23 cellular contexts compared by ENCODE assay signal in genomic region chr5:94705427-94705826, GRCh38.
DNase-seq lines count a peak whose midpoint lies in the region; ATAC-seq, FAIRE-seq and TF ChIP-seq lines count a peak whose summit lies in the region.
"Had no signal": no experiment of that assay in that cellular context is flagged by ENCODE, and none has a peak within 500 bp of the region (broad histone marks: within the 10 kb centered on the region; RNA-seq: fewer than 3 reads in every experiment).

No MANE protein-coding gene starts in this region.

- no peak overlapping the region for H3K27ac Mint-ChIP-seq in activated naive CD8-positive, alpha-beta T cell treated with anti-CD3 and anti-CD28 coated beads for 36 hours
- H3K27ac Mint-ChIP-seq: brain; CD8-positive, alpha-beta T cell; neural progenitor cell; stimulated activated naive CD8-positive, alpha-beta T cell treated with anti-CD3 and anti-CD28 coated beads, Interleukin-15, amount 100 ng/mL, for 72 hours had no signal

- H3K9me2 ChIP-seq in SK-N-SH: no peaks in the 10 kb centered on the region

- H3K14ac ChIP-seq in IMR-90 (replicated peaks; ENCODE audit: low read depth, low read length): no peak overlapping the region

- intact Hi-C loops in IMR-90 (cut with micrococcal nuclease): no loop called here

- no peak overlapping the region for H3K56ac ChIP-seq in IMR-90 (ENCODE audit: extremely low read depth, insufficient read depth, low read length)

- no peaks in the 10 kb centered on the region for H3K79me1 ChIP-seq in IMR-90 (ENCODE audit: low read depth in 1 of 2, low read length in 2 of 2)

- no peak for TF ChIP-seq POLR2A in IMR-90 (IDR thresholded peaks at IDR 0.05; ENCODE audit: low read depth, low read length)

- WGBS in IMR-90 (ENCODE audit: extremely low coverage in 2 of 2, insufficient read length in 1 of 2), 2 experiments: no CpG with 5 or more reads among the region's 1 CpG
- 31% methylated on average over 1 of the region's 1 CpG for WGBS in SK-N-SH (ENCODE audit: low lambda C conversion rate)

- H3K4me1 ChIP-seq in IMR-90 (ENCODE audit: control insufficient read depth, insufficient read depth, low read length) (no peaks in the 10 kb centered on the region), SK-N-SH (ENCODE audit: control insufficient read depth in 1 of 2, insufficient read depth in 2 of 2, low read depth in 1 of 2, low read length in 1 of 2) (no peaks in the 10 kb centered on the region; a peak in 2 of 4 replicates)
- H3K4me1 ChIP-seq: heart left ventricle, spleen, tibial nerve had no signal

- no peaks in the 10 kb centered on the region for H4K20me1 ChIP-seq in IMR-90 (ENCODE audit: insufficient read depth, low read length)
- no peaks in the 10 kb centered on the region for H4K20me1 ChIP-seq in SK-N-SH (ENCODE audit: insufficient read depth)

- H2AK5ac ChIP-seq in IMR-90 (ENCODE audit: low read depth, low read length): no peak overlapping the region

- no peak overlapping the region for H3K4me3 Mint-ChIP-seq in activated naive CD8-positive, alpha-beta T cell treated with anti-CD3 and anti-CD28 coated beads for 36 hours
- H3K4me3 Mint-ChIP-seq: brain; CD8-positive, alpha-beta T cell; neural progenitor cell; stimulated activated naive CD8-positive, alpha-beta T cell treated with anti-CD3 and anti-CD28 coated beads, Interleukin-15, amount 100 ng/mL, for 72 hours had no signal

- TF ChIP-seq CTCF in D721Med (IDR thresholded peaks at IDR 0.05; ENCODE audit: insufficient read depth, missing control alignments): no peak
- no peak for TF ChIP-seq CTCF in IMR-90 (conservative IDR thresholded peaks at IDR 0.05; ENCODE audit: low read depth, low read length)
- TF ChIP-seq CTCF in SK-N-SH (IDR thresholded peaks at IDR 0.05): no peak

- H3K4me3 ChIP-seq in IMR-90 (ENCODE audit: insufficient read depth, low read depth, low read length): no peak overlapping the region
- H3K4me3 ChIP-seq in SK-N-SH (ENCODE audit: low read depth in 2 of 2, low read length in 1 of 2): no peak overlapping the region
- H3K4me3 ChIP-seq: heart left ventricle, neural progenitor cell, spleen, tibial nerve had no signal

- peaks cover 11% of the 10 kb centered on the region for H3K36me3 Mint-ChIP-seq in activated naive CD8-positive, alpha-beta T cell treated with anti-CD3 and anti-CD28 coated beads for 36 hours

- H3K4me1 Mint-ChIP-seq in activated naive CD8-positive, alpha-beta T cell treated with anti-CD3 and anti-CD28 coated beads for 36 hours: peaks cover 6% of the 10 kb centered on the region
- H3K4me1 Mint-ChIP-seq: stimulated activated naive CD8-positive, alpha-beta T cell treated with anti-CD3 and anti-CD28 coated beads, Interleukin-15, amount 100 ng/mL, for 72 hours had no signal

- no peaks in the 10 kb centered on the region for H3F3A ChIP-seq in SK-N-SH (replicated peaks; ENCODE audit: insufficient read depth)

- no peak overlapping the region for H4K91ac ChIP-seq in IMR-90 (ENCODE audit: insufficient read depth, low read depth, low read length)

- H3K27me3 ChIP-seq in IMR-90 (ENCODE audit: control insufficient read depth, insufficient read depth, low read length) (no peaks in the 10 kb centered on the region), SK-N-SH (ENCODE audit: insufficient read depth) (no peaks in the 10 kb centered on the region)
- H3K27me3 ChIP-seq: heart left ventricle, neural progenitor cell, spleen, tibial nerve had no signal

- H3K4ac ChIP-seq in IMR-90 (ENCODE audit: low read depth, low read length): no peak overlapping the region

- dilution Hi-C loops in IMR-90 (cut with HindIII; ENCODE audit: low sequenced_read_pairs, unreplicated experiment): no loop called here

- H2BK5ac ChIP-seq in IMR-90 (ENCODE audit: low read depth, low read length, poor library complexity, severe bottlenecking): no peak overlapping the region

- FAIRE-seq in D721Med (lab: Jason Lieb, UNC): peak; percentile 21
- FAIRE-seq: colon, GM18507 had no signal

- BruUV-seq in IMR-90 (replicated peaks; lab: Mats Ljungman, UMichigan): no TSS peak

- no peaks in the 10 kb centered on the region for H3K9me3 ChIP-seq in IMR-90 (ENCODE audit: control insufficient read depth, insufficient read depth, low read length)
- no peaks in the 10 kb centered on the region for H3K9me3 ChIP-seq in SK-N-SH
- H3K9me3 ChIP-seq: heart left ventricle, spleen, tibial nerve had no signal

- H3K9me1 ChIP-seq in IMR-90 (ENCODE audit: insufficient read depth, low read length): no peaks in the 10 kb centered on the region

- no peak overlapping the region for H4K5ac ChIP-seq in IMR-90 (ENCODE audit: low read depth, low read length)

- TF ChIP-seq RAD21 in IMR-90 (IDR thresholded peaks at IDR 0.05; ENCODE audit: low read length): no peak
- no peak for TF ChIP-seq RAD21 in SK-N-SH (IDR thresholded peaks at IDR 0.05; ENCODE audit: low read length)

- no peaks in the 10 kb centered on the region for H3K27me3 Mint-ChIP-seq in activated naive CD8-positive, alpha-beta T cell treated with anti-CD3 and anti-CD28 coated beads for 36 hours
- H3K27me3 Mint-ChIP-seq: brain; stimulated activated naive CD8-positive, alpha-beta T cell treated with anti-CD3 and anti-CD28 coated beads, Interleukin-15, amount 100 ng/mL, for 72 hours had no signal

- H2BK20ac ChIP-seq in IMR-90 (ENCODE audit: low read depth, low read length): no peak overlapping the region

- TF ChIP-seq EP300 in SK-N-SH (IDR thresholded peaks at IDR 0.05; ENCODE audit: borderline replicate concordance in 1 of 2, low read depth in 1 of 2, low read length in 1 of 2): no peak

- no peak for DNase-seq in D721Med (ENCODE audit: insufficient read length, low spot score)
- peak; percentile 46 for DNase-seq in IMR-90
- no peak for DNase-seq in SK-N-SH
- peak; percentile 25 for DNase-seq in glomerular visceral epithelial cell (ENCODE audit: extremely low spot score)
- no peak for DNase-seq in nucleus accumbens (lab: John Stamatoyannopoulos, UW)
- no peak for DNase-seq in activated CD4-positive, alpha-beta T cell treated with anti-CD3 and anti-CD28 coated beads, Interleukin-2, amount 50 U/mL, for 48 hours
- no peak for DNase-seq in activated naive CD8-positive, alpha-beta T cell treated with anti-CD3 and anti-CD28 coated beads for 36 hours
- no peak for DNase-seq in COLO829 (ENCODE audit: low spot score)
- DNase-seq: activated CD4-positive, alpha-beta T cell treated with anti-CD3 and anti-CD28 coated beads, Interleukin-2, amount 50 U/mL, for 1 hour; activated CD8-positive, alpha-beta memory T cell treated with anti-CD3 and anti-CD28 coated beads, Interleukin-2, amount 50 U/mL, for 4 hours; CD8-positive, alpha-beta T cell; heart left ventricle; NCI-H1930; NCI-H524 treated with DMSO at 0.1 percent for 48 hours; SHP77; spleen; stimulated activated CD4-positive, alpha-beta T cell treated with anti-CD3 and anti-CD28 coated beads, Interleukin-4, amount 100 ng/mL, for 4 hours; stimulated activated naive CD8-positive, alpha-beta T cell treated with anti-CD3 and anti-CD28 coated beads, Interleukin-15, amount 100 ng/mL, for 72 hours had no signal

- H3K23ac ChIP-seq in IMR-90 (ENCODE audit: low read depth, low read length): no peak overlapping the region

- in situ Hi-C loops in IMR-90 (cut with MboI; ENCODE audit: low sequenced_read_pairs): no loop called here

- no peak overlapping the region for H3K27ac ChIP-seq in IMR-90 (ENCODE audit: insufficient read depth, low read length)
- H3K27ac ChIP-seq in SK-N-SH (ENCODE audit: low read depth in 2 of 2, low read length in 1 of 2): no peak overlapping the region
- H3K27ac ChIP-seq: heart left ventricle, neural progenitor cell, spleen, tibial nerve had no signal

- H3K9me3 Mint-ChIP-seq in activated naive CD8-positive, alpha-beta T cell treated with anti-CD3 and anti-CD28 coated beads for 36 hours: no peaks in the 10 kb centered on the region
- H3K9me3 Mint-ChIP-seq: brain; CD8-positive, alpha-beta T cell; neural progenitor cell; stimulated activated naive CD8-positive, alpha-beta T cell treated with anti-CD3 and anti-CD28 coated beads, Interleukin-15, amount 100 ng/mL, for 72 hours had no signal

- no peaks in the 10 kb centered on the region for H3K79me2 ChIP-seq in SK-N-SH (ENCODE audit: insufficient read depth)

- CTCF ChIA-PET in IMR-90 (lab: Yijun Ruan, JAX) (no interaction called here), SK-N-SH (lab: Yijun Ruan, JAX) (no interaction called here)

- H2BK15ac ChIP-seq in IMR-90 (ENCODE audit: low read depth, low read length): no peak overlapping the region

- POLR2A ChIA-PET in IMR-90 (lab: Charles Lee; ENCODE audit: unreplicated experiment): no interaction called here
- POLR2A ChIA-PET in SK-N-SH (lab: Yijun Ruan, JAX): no interaction called here

- no peak overlapping the region for H2AK9ac ChIP-seq in IMR-90 (replicated peaks; ENCODE audit: low read depth, low read length, poor library complexity)

- H2AFZ ChIP-seq in IMR-90 (replicated peaks; ENCODE audit: low read length, poor library complexity): no peak overlapping the region
- no peak overlapping the region for H2AFZ ChIP-seq in SK-N-SH (ENCODE audit: low read depth)
- H2AFZ ChIP-seq: neural progenitor cell had no signal

- no peak overlapping the region for H2BK120ac ChIP-seq in IMR-90 (ENCODE audit: low read depth, low read length)

- no peaks in the 10 kb centered on the region for H3K36me3 ChIP-seq in IMR-90 (ENCODE audit: control insufficient read depth, insufficient read depth, low read length)
- peaks cover 4 to 39% of the 10 kb centered on the region in 2 experiments for H3K36me3 ChIP-seq in SK-N-SH (replicated peaks in 1 of 2; ENCODE audit: control insufficient read depth in 1 of 2, insufficient read depth in 2 of 2, low read length in 1 of 2)

- peak; percentile 69 for ATAC-seq in IMR-90 (ENCODE audit: low read depth)
- ATAC-seq: CD8-positive, alpha-beta T cell; heart left ventricle; stimulated activated naive CD8-positive, alpha-beta T cell treated with anti-CD3 and anti-CD28 coated beads, Interleukin-15, amount 100 ng/mL, for 72 hours had no signal

- H3K9ac ChIP-seq in IMR-90 (ENCODE audit: low read depth, low read length) (no peak overlapping the region), SK-N-SH (no peak overlapping the region)
- H3K9ac ChIP-seq: neural progenitor cell had no signal

- no peak overlapping the region for H4K8ac ChIP-seq in IMR-90 (ENCODE audit: low read depth in 2 of 2, low read length in 2 of 2)

- no peak overlapping the region for H3K18ac ChIP-seq in IMR-90 (ENCODE audit: low read depth, low read length)

- H3K4me2 ChIP-seq in IMR-90 (ENCODE audit: low read depth, low read length): no peak overlapping the region
- H3K4me2 ChIP-seq in SK-N-SH: no peak overlapping the region
- H3K4me2 ChIP-seq: neural progenitor cell had no signal

TF ChIP-seq in IMR-90, 13 proteins besides CTCF, POLR2A, EP300 and RAD21 (continues in another document):
- TF ChIP-seq BHLHE40 (IDR thresholded peaks at IDR 0.05; ENCODE audit: low read depth, low read length): no peak
- TF ChIP-seq CHD1 (IDR thresholded peaks at IDR 0.05; ENCODE audit: low read depth, low read length): no peak
- no peak for TF ChIP-seq MAZ (IDR thresholded peaks at IDR 0.05; ENCODE audit: borderline replicate concordance, low read depth, low read length)

TF ChIP-seq in SK-N-SH, 30 proteins besides CTCF, POLR2A, EP300 and RAD21:
- TF ChIP-seq MEF2A (IDR thresholded peaks at IDR 0.05; ENCODE audit: borderline replicate concordance, low read depth): no peak
- TF ChIP-seq TCF12 (IDR thresholded peaks at IDR 0.05): 0 out of 2 replicates have a peak, but pooled peaks have one; percentile 8
TF ChIP-seq in SK-N-SH: peak in this region for 1.

Comparison
In these comparisons a context has a peak if more than half of its experiments do, and no peak if none do; other contexts are left out.
1. DNase-seq: peak in IMR-90 (single experiment) and glomerular visceral epithelial cell (single experiment); none in D721Med (single experiment), SK-N-SH (single experiment), nucleus accumbens (0 of 56), activated CD4-positive, alpha-beta T cell treated with anti-CD3 and anti-CD28 coated beads, Interleukin-2, amount 50 U/mL, for 48 hours (0 of 2), activated naive CD8-positive, alpha-beta T cell treated with anti-CD3 and anti-CD28 coated beads for 36 hours (single experiment) and COLO829 (single experiment).